11 cellular contexts compared by ENCODE assay signal in genomic region chr9:107739601-107740082, GRCh38.
A peak's percentile ranks its signal among the peaks of the same experiment; 100 is the strongest.
DNase-seq lines count a peak whose midpoint lies in the region; ATAC-seq, FAIRE-seq and TF ChIP-seq lines count a peak whose summit lies in the region.
"Had no signal": no experiment of that assay in that cellular context is flagged by ENCODE, and none has a peak within 500 bp of the region (broad histone marks: within the 10 kb centered on the region; RNA-seq: fewer than 3 reads in every experiment).

No MANE protein-coding gene starts in this region.

- H2AFZ ChIP-seq in H1 (ENCODE audit: low read length) = 0 out of 2 replicates have a peak overlapping the region, but pooled peaks have one; percentile 12

- no peak overlapping the region for H2BK20ac ChIP-seq in H1 (ENCODE audit: low read length)

- no peak overlapping the region for H3K14ac ChIP-seq in H1 (ENCODE audit: insufficient read length)

- TF ChIP-seq POLR2A in H1 (IDR thresholded peaks at IDR 0.05; ENCODE audit: control extremely low read depth in 1 of 2, low read depth in 2 of 2, low read length in 2 of 2) = no peak
- no peak for TF ChIP-seq POLR2A in lower leg skin (IDR thresholded peaks at IDR 0.05)
- TF ChIP-seq POLR2A in testis (IDR thresholded peaks at IDR 0.05) = no peak

- no peak overlapping the region for H2BK120ac ChIP-seq in H1 (replicated peaks; ENCODE audit: low read depth, low read length)

- no peak for TF ChIP-seq RAD21 in H1 (IDR thresholded peaks at IDR 0.05 in 1 of 2, conservative IDR thresholded peaks at IDR 0.05 in 1 of 2; ENCODE audit: low read depth in 2 of 2, low read length in 2 of 2)

- intact Hi-C loops in lower leg skin (cut with DNase I; ENCODE audit: low total_unique reads) = no loop called here
- intact Hi-C loops in testis (cut with DNase I; ENCODE audit: low total_unique reads) = no loop called here

- no peak overlapping the region for H3K9ac ChIP-seq in H1 (replicated peaks in 1 of 4; ENCODE audit: extremely low read depth in 1 of 4, low read depth in 3 of 4, low read length in 3 of 4)

- H3K79me2 ChIP-seq in H1 (ENCODE audit: control insufficient read depth in 1 of 2, insufficient read depth in 2 of 2, low read length in 2 of 2) = no peaks in the 10 kb centered on the region

- H3K9me3 ChIP-seq in H1 (ENCODE audit: insufficient read depth in 2 of 2, low read depth in 1 of 2, low read length in 1 of 2) (no peaks in the 10 kb centered on the region), testis (no peaks in the 10 kb centered on the region)

- no peak overlapping the region for H4K91ac ChIP-seq in H1 (replicated peaks; ENCODE audit: insufficient read length, low read length)

- H3K36me3 ChIP-seq in H1 (ENCODE audit: control insufficient read depth in 2 of 4, insufficient read depth in 4 of 4, low read length in 3 of 4) (no peaks in the 10 kb centered on the region), testis (ENCODE audit: low read depth, missing control alignments) (no peaks in the 10 kb centered on the region)

- H3K27me3 ChIP-seq in H1 (replicated peaks in 1 of 4; ENCODE audit: control insufficient read depth in 3 of 4, extremely low read depth in 1 of 4, insufficient read depth in 3 of 4, low read length in 3 of 4) = no peaks in the 10 kb centered on the region
- H3K27me3 ChIP-seq in testis = no peaks in the 10 kb centered on the region

- H4K8ac ChIP-seq in H1 (ENCODE audit: extremely low read depth, insufficient read depth, low read length) = peak overlapping the region; percentile 53; the same call in 1 of the 2 replicates

- H4K5ac ChIP-seq in H1 (ENCODE audit: insufficient read length, low read depth, low read length) = no peak overlapping the region

- H4K20me1 ChIP-seq in H1 (replicated peaks in 1 of 2; ENCODE audit: control insufficient read depth in 1 of 2, insufficient read depth in 2 of 2, low read length in 2 of 2) = no peaks in the 10 kb centered on the region

- H2AK5ac ChIP-seq in H1 (ENCODE audit: low read depth, low read length) = no peak overlapping the region

- H3K4me3 ChIP-seq in H1 (ENCODE audit: extremely low read depth in 1 of 4, insufficient read depth in 2 of 4, low read depth in 3 of 4, low read length in 4 of 4) = no peak overlapping the region
- H3K4me3 ChIP-seq in lower leg skin (ENCODE audit: low read depth, poor library complexity, severe bottlenecking) = no peak overlapping the region
- H3K4me3 ChIP-seq in testis = no peak overlapping the region

- H3K4me1 ChIP-seq in H1 (replicated peaks in 1 of 4; ENCODE audit: control insufficient read depth in 3 of 4, insufficient read depth in 4 of 4, low read length in 3 of 4) (no peaks in the 10 kb centered on the region), testis (peaks cover 26% of the 10 kb centered on the region)

- DNase-seq in NCI-H2196 treated with DMSO at 0.1 percent for 48 hours (lab: John Stamatoyannopoulos, UW; ENCODE audit: unreplicated experiment) = peak; percentile 16
- DNase-seq in H1 (ENCODE audit: low read depth in 1 of 2, low spot score in 2 of 2) = peak in 1 of 2 experiments; percentile 44
- peak; percentile 56 to 92 for DNase-seq in lower leg skin (ENCODE audit: low spot score in 2 of 2)
- DNase-seq in testis = peak; percentile 71
- DNase-seq in NCI-H2081 treated with DMSO at 0.1 percent for 48 hours (lab: John Stamatoyannopoulos, UW) = no peak
- no peak for DNase-seq in DMS53 (lab: John Stamatoyannopoulos, UW)
- no peak for DNase-seq in COLO829 (ENCODE audit: low spot score)
- DNase-seq: endodermal cell, NCI-H510A, T-helper 9 cell had no signal

- H3K56ac ChIP-seq in H1 (replicated peaks; ENCODE audit: insufficient read length, low read depth, low read length) = no peak overlapping the region

- H3K23ac ChIP-seq in H1 (ENCODE audit: insufficient read length) = no peak overlapping the region

- H3K23me2 ChIP-seq in H1 (ENCODE audit: low read depth, low read length) = no peaks in the 10 kb centered on the region

- H2BK5ac ChIP-seq in H1 (ENCODE audit: low read depth, low read length) = no peak overlapping the region

- H2BK12ac ChIP-seq in H1 (ENCODE audit: low read depth, low read length) = no peak overlapping the region

- FAIRE-seq in H1 (lab: Jason Lieb, UNC) = no peak

- no peak overlapping the region for H3K18ac ChIP-seq in H1 (ENCODE audit: extremely low read depth, low read length)

- H2BK15ac ChIP-seq in H1 (ENCODE audit: low read length) = no peak overlapping the region

- H3K4ac ChIP-seq in H1 (replicated peaks; ENCODE audit: insufficient read length, low read depth, low read length) = no peak overlapping the region

- no peak overlapping the region for H3K4me2 ChIP-seq in H1 (ENCODE audit: insufficient read depth in 1 of 2, low read depth in 2 of 2, low read length in 2 of 2)

- ATAC-seq in HG03039 (IDR thresholded peaks at IDR 0.05; ENCODE audit: unreplicated experiment) = no peak

- H3K27ac ChIP-seq in H1 (ENCODE audit: low read depth, low read length) = no peak overlapping the region
- H3K27ac ChIP-seq in testis = peak overlapping the region; percentile 47 to 73

- POLR2A ChIA-PET in H1 (lab: Charles Lee; ENCODE audit: partially characterized antibody) = interaction anchor here (1.1 kb wide), 1 partner anchor 10 kb away, joined by 3 read pairs; no protein-coding TSS in a partner anchor

- 96% methylated on average over 12 of the region's 12 CpGs; no CpG with 5 or more reads in 1 of the 2 experiments for WGBS in H1 (ENCODE audit: extremely low coverage in 1 of 2, insufficient coverage in 1 of 2, insufficient read length in 1 of 2, insufficient replicate concordance in 2 of 2, low coverage in 1 of 2, low lambda C conversion rate in 2 of 2, missing lambda C conversion rate in 1 of 2), 2 experiments
- WGBS in lower leg skin, 2 donors = 22 to 31% methylated on average over 12 of the region's 12 CpGs
- 54 to 69% methylated on average over 5 to 12 of the region's 12 CpGs for WGBS in testis, 2 donors

- CTCF ChIA-PET in H1 (lab: Charles Lee; ENCODE audit: partially characterized antibody) = interaction anchor here (1.1 kb wide), 1 partner anchor 10 kb away, joined by 3 read pairs; no protein-coding TSS in a partner anchor

- no peaks in the 10 kb centered on the region for H3K79me1 ChIP-seq in H1 (ENCODE audit: low read depth, low read length)

- TF ChIP-seq EP300 in H1 (IDR thresholded peaks at IDR 0.05; ENCODE audit: borderline replicate concordance in 1 of 2, low read depth in 2 of 2, low read length in 2 of 2) = no peak

- TF ChIP-seq CTCF in H1 (IDR thresholded peaks at IDR 0.05; ENCODE audit: control extremely low read depth in 1 of 3, insufficient read depth in 1 of 3, low read depth in 1 of 3, low read length in 3 of 3) (no peak), lower leg skin (IDR thresholded peaks at IDR 0.05) (no peak), testis (IDR thresholded peaks at IDR 0.05) (no peak)

TF ChIP-seq in H1, 55 proteins besides CTCF, POLR2A, EP300 and RAD21:
- TF ChIP-seq CHD1 (IDR thresholded peaks at IDR 0.05; ENCODE audit: low read depth, low read length) (no peak), HDAC6 (IDR thresholded peaks at IDR 0.05; ENCODE audit: low read depth, low read length) (no peak), MAX (IDR thresholded peaks at IDR 0.05) (0 out of 2 replicates have a peak, but pooled peaks have one; percentile 27)

Comparison
In these comparisons a context has a peak if more than half of its experiments do, and no peak if none do; other contexts are left out.
1. DNase-seq: peak in NCI-H2196 treated with DMSO at 0.1 percent for 48 hours (single experiment), lower leg skin (2 of 2) and testis (single experiment); none in NCI-H2081 treated with DMSO at 0.1 percent for 48 hours (single experiment), DMS53 (single experiment) and COLO829 (single experiment).